Comparison of ENCODE assay signal across 15 cellular contexts in genomic region chrX:2572740-2573139, GRCh38.
DNase-seq lines count a peak whose midpoint lies in the region; ATAC-seq and TF ChIP-seq lines count a peak whose summit lies in the region.
"Had no signal": no experiment of that assay in that cellular context is flagged by ENCODE, and none has a peak within 500 bp of the region (broad histone marks: within the 10 kb centered on the region; RNA-seq: fewer than 3 reads in every experiment).

No MANE protein-coding gene starts in this region.

- intact Hi-C loops in vagina (cut with DNase I): no loop called here

- H3F3A ChIP-seq in GM23248 (ENCODE audit: insufficient read depth): no peaks in the 10 kb centered on the region

- no peak for TF ChIP-seq POLR2A in vagina (IDR thresholded peaks at IDR 0.05)

- WGBS in GM23248 (ENCODE audit: low coverage in 1 of 2, low lambda C conversion rate in 2 of 2, missing lambda C conversion rate in 2 of 2), 2 experiments: 6 to 11% methylated on average over 7 of the region's 7 CpGs

- H3K36me3 ChIP-seq in GM23248 (ENCODE audit: low read depth) (no peaks in the 10 kb centered on the region), RWPE2 (ENCODE audit: low read depth) (no peaks in the 10 kb centered on the region), vagina (no peaks in the 10 kb centered on the region)
- H3K36me3 ChIP-seq: esophagus muscularis mucosa had no signal

- no peaks in the 10 kb centered on the region for H4K20me1 ChIP-seq in GM23248 (ENCODE audit: insufficient read depth)

- H3K9me3 ChIP-seq in GM23248 (ENCODE audit: low read depth) (no peaks in the 10 kb centered on the region), RWPE2 (ENCODE audit: severe bottlenecking) (no peaks in the 10 kb centered on the region), vagina (no peaks in the 10 kb centered on the region)
- H3K9me3 ChIP-seq: esophagus muscularis mucosa had no signal

- H3K27me3 ChIP-seq in GM23248 (replicated peaks; ENCODE audit: insufficient read depth) (0 out of 2 replicates have a peak, but pooled peaks cover under 1% of the 10 kb centered on the region), RWPE2 (ENCODE audit: insufficient read depth, poor library complexity, severe bottlenecking) (no peaks in the 10 kb centered on the region), vagina (no peaks in the 10 kb centered on the region)
- H3K27me3 ChIP-seq: esophagus muscularis mucosa had no signal

- H3K9ac ChIP-seq in GM23248: no peak overlapping the region
- H3K9ac ChIP-seq: parathyroid adenoma had no signal

- no peak overlapping the region for H3K4me2 ChIP-seq in GM23248 (ENCODE audit: unreplicated experiment)

- no peak for TF ChIP-seq CTCF in RWPE2 (IDR thresholded peaks at IDR 0.05; ENCODE audit: poor library complexity, severe bottlenecking)
- TF ChIP-seq CTCF in fibroblast of mammary gland (conservative IDR thresholded peaks at IDR 0.05; ENCODE audit: control insufficient read depth, insufficient read depth, low read depth, low read length): no peak
- no peak for TF ChIP-seq CTCF in vagina (IDR thresholded peaks at IDR 0.05)

- H3K4me1 ChIP-seq in GM23248 (ENCODE audit: insufficient read depth) (no peaks in the 10 kb centered on the region), RWPE2 (ENCODE audit: insufficient read depth, poor library complexity, severe bottlenecking) (peaks cover 9% of the 10 kb centered on the region), vagina (no peaks in the 10 kb centered on the region)
- H3K4me1 ChIP-seq: esophagus muscularis mucosa, parathyroid adenoma had no signal

- DNase-seq in A172 (ENCODE audit: low spot score) (peak; percentile 75), GM23248 (peak; percentile 74), RWPE2 (ENCODE audit: low spot score) (no peak), fibroblast of mammary gland (ENCODE audit: low read depth) (peak; percentile 25), NCI-H446 treated with DMSO at 0.1 percent for 48 hours (lab: John Stamatoyannopoulos, UW) (no peak), HuH-7.5 (ENCODE audit: low spot score) (no peak), vagina (ENCODE audit: extremely low spot score in 2 of 2) (no peak)
- DNase-seq: activated CD4-positive, alpha-beta memory T cell treated with anti-CD3 and anti-CD28 coated beads, Interleukin-2, amount 10 ng/mL, durations not matched to agents 7 days and 5 days; activated gamma-delta T cell; NCI-H2227 treated with DMSO at 0.1 percent for 48 hours; stimulated activated CD8-positive, alpha-beta memory T cell treated with anti-CD3 and anti-CD28 coated beads, Interleukin-4, amount 100 ng/mL, for 48 hours had no signal

- peak; percentile 94 for ATAC-seq in RWPE2 (ENCODE audit: low read depth)
- ATAC-seq in GM18873 (IDR thresholded peaks at IDR 0.05; ENCODE audit: low FRiP score, unreplicated experiment): no peak
- ATAC-seq: Panc1 had no signal

- no peaks in the 10 kb centered on the region for H3K9me2 ChIP-seq in GM23248 (ENCODE audit: insufficient read depth)

- no peak overlapping the region for H3K4me3 ChIP-seq in GM23248
- H3K4me3 ChIP-seq in RWPE2 (ENCODE audit: severe bottlenecking): no peak overlapping the region
- H3K4me3 ChIP-seq in fibroblast of mammary gland (ENCODE audit: control insufficient read depth, low read depth, low read length): no peak overlapping the region
- H3K4me3 ChIP-seq in vagina: no peak overlapping the region
- H3K4me3 ChIP-seq: esophagus muscularis mucosa had no signal

- H3K27ac ChIP-seq in GM23248 (no peak overlapping the region), RWPE2 (ENCODE audit: poor library complexity, severe bottlenecking) (no peak overlapping the region), vagina (no peak overlapping the region)
- H3K27ac ChIP-seq: esophagus muscularis mucosa, parathyroid adenoma had no signal

- in situ Hi-C loops in GM23248 (cut with MboI): no loop called here

- no peaks in the 10 kb centered on the region for H3K79me2 ChIP-seq in GM23248 (ENCODE audit: insufficient read depth)
- H3K79me2 ChIP-seq: parathyroid adenoma had no signal

- peak overlapping the region; percentile 38; the same call in 1 of the 2 replicates for H2AFZ ChIP-seq in GM23248
- H2AFZ ChIP-seq: parathyroid adenoma had no signal

Comparison
In these comparisons a context has a peak if more than half of its experiments do, and no peak if none do; other contexts are left out.
1. DNase-seq: peak in A172 (single experiment), GM23248 (single experiment) and fibroblast of mammary gland (single experiment); none in RWPE2 (single experiment), NCI-H446 treated with DMSO at 0.1 percent for 48 hours (single experiment), HuH-7.5 (single experiment) and vagina (0 of 2).